In the genomic region with DNA sequence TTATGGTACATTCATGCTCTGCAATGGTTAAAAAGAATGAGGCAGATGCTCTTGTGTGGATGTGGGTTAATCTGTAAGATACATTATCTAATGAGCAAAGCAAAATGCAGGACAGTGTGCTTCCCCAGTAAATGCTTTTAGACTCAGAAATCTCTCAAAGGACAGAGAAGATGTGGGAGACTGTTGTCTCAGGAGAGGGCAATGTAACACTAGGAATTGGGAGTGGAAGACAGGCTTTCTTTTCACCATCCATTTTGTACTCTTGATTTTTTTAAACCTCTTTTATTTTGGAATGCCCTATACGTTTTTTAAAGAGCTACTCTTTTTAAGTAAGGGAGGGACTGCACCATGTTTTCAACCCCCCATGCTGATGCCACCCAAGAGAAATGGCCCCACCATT, we compare ENCODE assay signal across 18 cellular contexts.
"Had no signal": no experiment of that assay in that cellular context is flagged by ENCODE, and none has a peak within 500 bp of the region (broad histone marks: within the 10 kb centered on the region; RNA-seq: fewer than 3 reads in every experiment).

No MANE protein-coding gene starts in this region.

- H3K4me1 ChIP-seq: left lung, right atrium auricular region had no signal

- H3K4me3 ChIP-seq: left lung, right atrium auricular region had no signal

- H3K27ac ChIP-seq: left lung, neutrophil, right atrium auricular region had no signal

- H3K9me3 ChIP-seq: left lung, neutrophil, right atrium auricular region had no signal

- H3K27me3 ChIP-seq: right atrium auricular region had no signal

- H3K36me3 ChIP-seq: left lung, neutrophil, right atrium auricular region had no signal

- ATAC-seq: activated CD8-positive, alpha-beta T cell treated with anti-CD3 and anti-CD28 coated beads, Interleukin-2, amount 10 ng/mL, durations not matched to agents 7 days and 5 days; activated T-cell treated with anti-CD3 and anti-CD28 coated beads, Interleukin-2, amount 50 U/mL, for 72 hours; left lung; naive thymus-derived CD8-positive, alpha-beta T cell had no signal

- DNase-seq: activated B cell treated with CpG ODN at 0.5 μM for 24 hours; activated CD4-positive, alpha-beta T cell treated with anti-CD3 and anti-CD28 coated beads for 48 hours; activated CD8-positive, alpha-beta memory T cell treated with anti-CD3 and anti-CD28 coated beads, Interleukin-2, amount 50 U/mL, for 4 hours; activated CD8-positive, alpha-beta T cell treated with anti-CD3 and anti-CD28 coated beads, Interleukin-2, amount 10 ng/mL, durations not matched to agents 7 days and 5 days; activated gamma-delta T cell treated with Interleukin-2 at 50 U/mL for 16 hours; activated T-cell treated with anti-CD3 and anti-CD28 coated beads, Interleukin-2, amount 50 U/mL, for 72 hours; amniotic stem cell; effector memory CD4-positive, alpha-beta T cell; kidney; left lung; naive thymus-derived CD8-positive, alpha-beta T cell; posterior cingulate gyrus; stimulated activated CD4-positive, alpha-beta T cell treated with anti-CD3 and anti-CD28 coated beads, Interleukin-15, amount 100 ng/mL, for 24 hours; stimulated activated CD4-positive, alpha-beta T cell treated with anti-CD3 and anti-CD28 coated beads, Interleukin-4, amount 100 ng/mL, for 1 hour; stimulated activated naive CD4-positive, alpha-beta T cell; T-helper 2 cell had no signal
